22 cellular contexts compared by ENCODE assay signal in genomic region chr14:21040941-21041340, GRCh38. TPM values are rescaled to one million over a fixed set of nuclear protein-coding genes. Genes with fewer than 3 reads are reported as not detected.
"Had no signal": no experiment of that assay in that cellular context is flagged by ENCODE, and none has a peak within 500 bp of the region (broad histone marks: within the 10 kb centered on the region; RNA-seq: fewer than 3 reads in every experiment).

No MANE protein-coding gene starts in this region.

RNA-seq across cellular contexts. Expression of gene RNASE7, which starts 1.2 kb away (rescaled TPM):
- total RNA-seq: cerebellum; endodermal cell; fibroblast of villous mesenchyme; frontal cortex; glomerular endothelial cell; kidney; lung microvascular endothelial cell; naive thymus-derived CD4-positive, alpha-beta T cell; osteoblast; progenitor cell of endocrine pancreas; right atrium auricular region; sciatic nerve; skeletal muscle tissue; subcutaneous adipose tissue had no signal
- polyA plus RNA-seq: naive thymus-derived CD4-positive, alpha-beta T cell had no signal

RNA-seq across cellular contexts. Expression of gene RNASE13, which starts 6.3 kb away (rescaled TPM):
- total RNA-seq: cerebellum; endodermal cell; esophagus squamous epithelium; fibroblast of villous mesenchyme; frontal cortex; glomerular endothelial cell; kidney; lower leg skin; lung microvascular endothelial cell; naive thymus-derived CD4-positive, alpha-beta T cell; osteoblast; progenitor cell of endocrine pancreas; right atrium auricular region; sciatic nerve; skeletal muscle tissue; subcutaneous adipose tissue; transverse colon; ureter; vagina had no signal
- polyA plus RNA-seq: naive thymus-derived CD4-positive, alpha-beta T cell; thymus had no signal

RNA-seq across cellular contexts. Expression of gene TPPP2, which starts 10.9 kb away (rescaled TPM):
- total RNA-seq: cerebellum; esophagus squamous epithelium; fibroblast of villous mesenchyme; frontal cortex; glomerular endothelial cell; kidney; lung microvascular endothelial cell; naive thymus-derived CD4-positive, alpha-beta T cell; osteoblast; skeletal muscle tissue; subcutaneous adipose tissue; transverse colon; vagina had no signal
- polyA plus RNA-seq: naive thymus-derived CD4-positive, alpha-beta T cell had no signal

RNA-seq across cellular contexts. Expression of gene NDRG2, which starts 16.1 kb away (rescaled TPM):
- total RNA-seq: fibroblast of villous mesenchyme, osteoblast had no signal

RNA-seq across cellular contexts. Expression of gene RNASE8, which starts 16.7 kb away (rescaled TPM):
- total RNA-seq: cerebellum; endodermal cell; esophagus squamous epithelium; fibroblast of villous mesenchyme; frontal cortex; glomerular endothelial cell; kidney; left lobe of liver; lower leg skin; lung microvascular endothelial cell; mucosa of gallbladder; naive thymus-derived CD4-positive, alpha-beta T cell; osteoblast; progenitor cell of endocrine pancreas; right atrium auricular region; sciatic nerve; skeletal muscle tissue; subcutaneous adipose tissue; transverse colon; ureter; vagina had no signal
- polyA plus RNA-seq: naive thymus-derived CD4-positive, alpha-beta T cell; thymus had no signal
